In genomic region chr17:57855391-57856035, GRCh38 we compare ENCODE assay signal across 1 cellular context.
TF ChIP-seq lines count a peak whose summit lies in the region.

No MANE protein-coding gene starts in this region.

TF ChIP-seq in SK-N-SH, 30 proteins besides CTCF, POLR2A, EP300 and RAD21:
- TF ChIP-seq YY1 (IDR thresholded peaks at IDR 0.05; ENCODE audit: low read depth) (no peak), IRF3 (IDR thresholded peaks at IDR 0.05; ENCODE audit: low read depth, low read length) (no peak), NFIC (IDR thresholded peaks at IDR 0.05; ENCODE audit: borderline replicate concordance) (no peak), USF2 (IDR thresholded peaks at IDR 0.05; ENCODE audit: borderline replicate concordance, low read depth, low read length) (no peak), ELF1 (IDR thresholded peaks at IDR 0.05) (no peak)
